ENCODE assay signal across 11 cellular contexts in genomic region chr14:61543946-61544345, GRCh38.
DNase-seq lines count a peak whose midpoint lies in the region; ATAC-seq and TF ChIP-seq lines count a peak whose summit lies in the region.
"Had no signal": no experiment of that assay in that cellular context is flagged by ENCODE, and none has a peak within 500 bp of the region (broad histone marks: within the 10 kb centered on the region; RNA-seq: fewer than 3 reads in every experiment).

No MANE protein-coding gene starts in this region.

- peaks cover 79% of the 10 kb centered on the region for H3K36me3 Mint-ChIP-seq in activated CD4-positive, alpha-beta T cell treated with anti-CD3 and anti-CD28 coated beads, Interleukin-2, amount 10 ng/mL, durations not matched to agents 7 days and 5 days (ENCODE audit: low read depth)
- H3K36me3 Mint-ChIP-seq in activated CD4-positive, alpha-beta T cell treated with anti-CD3 and anti-CD28 coated beads, Interleukin-2, amount 10 ng/mL, durations not matched to agents 24 days and 14 days (ENCODE audit: low read depth) = peaks cover 65% of the 10 kb centered on the region

- WGBS in adrenal gland, 4 donors = 86 to 94% (median 94%) methylated on average over 7 of the region's 7 CpGs
- WGBS in lung, 2 donors = 82 to 94% methylated on average over 7 of the region's 7 CpGs
- WGBS in testis, 2 donors = 83% methylated on average over 7 of the region's 7 CpGs

- DNase-seq in activated CD4-positive, alpha-beta T cell treated with anti-CD3 and anti-CD28 coated beads, Interleukin-2, amount 10 ng/mL, durations not matched to agents 7 days and 5 days = no peak
- DNase-seq in activated CD4-positive, alpha-beta T cell treated with anti-CD3 and anti-CD28 coated beads, Interleukin-2, amount 10 ng/mL, durations not matched to agents 24 days and 14 days = no peak
- no peak for DNase-seq in adrenal gland
- no peak for DNase-seq in lung (ENCODE audit: low spot score)
- DNase-seq in testis = no peak
- DNase-seq in NCI-H510A treated with DMSO at 0.1 percent for 48 hours (lab: John Stamatoyannopoulos, UW) = no peak
- DNase-seq in iPS-NIHi7 (ENCODE audit: extremely low spot score) = no peak
- DNase-seq: 8988T, NCI-H1092 treated with DMSO at 0.1 percent for 48 hours, T-helper 9 cell had no signal

- TF ChIP-seq CTCF in adrenal gland (IDR thresholded peaks at IDR 0.05) (no peak), lung (IDR thresholded peaks at IDR 0.05; ENCODE audit: control extremely low read depth, extremely low read depth) (no peak), testis (IDR thresholded peaks at IDR 0.05) (no peak)

- ATAC-seq in lung (ENCODE audit: insufficient read depth, low FRiP score) (no peak), HG03571 (IDR thresholded peaks at IDR 0.05; ENCODE audit: unreplicated experiment) (no peak)

- CTCF ChIA-PET in activated CD4-positive, alpha-beta T cell treated with anti-CD3 and anti-CD28 coated beads, Interleukin-2, amount 10 ng/mL, durations not matched to agents 7 days and 5 days (lab: Charles Lee) = interaction anchor here (1.2 to 1.3 kb wide), 2 partner anchors 13 to 15 kb away, joined by 4 to 5 read pairs; no protein-coding TSS in a partner anchor

- H3K4me1 Mint-ChIP-seq in activated CD4-positive, alpha-beta T cell treated with anti-CD3 and anti-CD28 coated beads, Interleukin-2, amount 10 ng/mL, durations not matched to agents 7 days and 5 days = peaks cover 12% of the 10 kb centered on the region
- H3K4me1 Mint-ChIP-seq in activated CD4-positive, alpha-beta T cell treated with anti-CD3 and anti-CD28 coated beads, Interleukin-2, amount 10 ng/mL, durations not matched to agents 24 days and 14 days = peaks cover 36% of the 10 kb centered on the region

- H3K4me3 ChIP-seq in adrenal gland = no peak overlapping the region
- no peak overlapping the region for H3K4me3 ChIP-seq in lung
- no peak overlapping the region for H3K4me3 ChIP-seq in testis

- POLR2A ChIA-PET in activated CD4-positive, alpha-beta T cell treated with anti-CD3 and anti-CD28 coated beads, Interleukin-2, amount 10 ng/mL, durations not matched to agents 7 days and 5 days (lab: Charles Lee) = no interaction called here

- H3K27me3 ChIP-seq in adrenal gland (no peaks in the 10 kb centered on the region), lung (ENCODE audit: control insufficient read depth, insufficient read depth) (no peaks in the 10 kb centered on the region), testis (no peaks in the 10 kb centered on the region)

- no peak overlapping the region for H3K4me3 Mint-ChIP-seq in activated CD4-positive, alpha-beta T cell treated with anti-CD3 and anti-CD28 coated beads, Interleukin-2, amount 10 ng/mL, durations not matched to agents 7 days and 5 days
- no peak overlapping the region for H3K4me3 Mint-ChIP-seq in activated CD4-positive, alpha-beta T cell treated with anti-CD3 and anti-CD28 coated beads, Interleukin-2, amount 10 ng/mL, durations not matched to agents 24 days and 14 days

- TF ChIP-seq POLR2A in adrenal gland (IDR thresholded peaks at IDR 0.05) (no peak), testis (IDR thresholded peaks at IDR 0.05) (no peak)

- no peaks in the 10 kb centered on the region for H3K9me3 Mint-ChIP-seq in activated CD4-positive, alpha-beta T cell treated with anti-CD3 and anti-CD28 coated beads, Interleukin-2, amount 10 ng/mL, durations not matched to agents 7 days and 5 days
- H3K9me3 Mint-ChIP-seq in activated CD4-positive, alpha-beta T cell treated with anti-CD3 and anti-CD28 coated beads, Interleukin-2, amount 10 ng/mL, durations not matched to agents 24 days and 14 days = no peaks in the 10 kb centered on the region

- no peaks in the 10 kb centered on the region for H3K27me3 Mint-ChIP-seq in activated CD4-positive, alpha-beta T cell treated with anti-CD3 and anti-CD28 coated beads, Interleukin-2, amount 10 ng/mL, durations not matched to agents 7 days and 5 days
- H3K27me3 Mint-ChIP-seq in activated CD4-positive, alpha-beta T cell treated with anti-CD3 and anti-CD28 coated beads, Interleukin-2, amount 10 ng/mL, durations not matched to agents 24 days and 14 days = no peaks in the 10 kb centered on the region

- H3K27ac ChIP-seq in adrenal gland (peak overlapping the region in 3 of 5 donors; percentile 75 to 85 (median 79)), lung (ENCODE audit: low read depth in 1 of 2, low read length in 1 of 2) (peak overlapping the region; percentile 18 to 85), testis (peak overlapping the region; percentile 71 to 82)

- no peaks in the 10 kb centered on the region for H3K9me3 ChIP-seq in adrenal gland (replicated peaks in 1 of 3)
- no peaks in the 10 kb centered on the region for H3K9me3 ChIP-seq in lung (ENCODE audit: control insufficient read depth in 2 of 2, insufficient read depth in 1 of 2, low read length in 1 of 2)
- H3K9me3 ChIP-seq in testis = no peaks in the 10 kb centered on the region

- peak overlapping the region; percentile 47 for H3K27ac Mint-ChIP-seq in activated CD4-positive, alpha-beta T cell treated with anti-CD3 and anti-CD28 coated beads, Interleukin-2, amount 10 ng/mL, durations not matched to agents 7 days and 5 days
- no peak overlapping the region for H3K27ac Mint-ChIP-seq in activated CD4-positive, alpha-beta T cell treated with anti-CD3 and anti-CD28 coated beads, Interleukin-2, amount 10 ng/mL, durations not matched to agents 24 days and 14 days

- intact Hi-C loops in activated CD4-positive, alpha-beta T cell treated with anti-CD3 and anti-CD28 coated beads, Interleukin-2, amount 10 ng/mL, durations not matched to agents 24 days and 14 days (cut with micrococcal nuclease) = no loop called here
- intact Hi-C loops in adrenal gland (cut with DNase I) (no loop called here), testis (cut with DNase I; ENCODE audit: low total_unique reads) (no loop called here)

- H3K4me1 ChIP-seq in adrenal gland (replicated peaks in 1 of 2) (peaks cover 22% of the 10 kb centered on the region in 2 donors), lung (ENCODE audit: control insufficient read depth in 2 of 2, insufficient read depth in 2 of 2, low read length in 2 of 2) (peaks cover 5 to 21% of the 10 kb centered on the region in 2 donors), testis (peaks cover 25% of the 10 kb centered on the region)

- H3K36me3 ChIP-seq in adrenal gland (replicated peaks in 1 of 2) (no peaks in the 10 kb centered on the region), lung (ENCODE audit: control insufficient read depth in 2 of 2, insufficient read depth in 2 of 2, low read length in 2 of 2) (peaks cover 0 to 15% of the 10 kb centered on the region in 2 donors), testis (ENCODE audit: low read depth, missing control alignments) (no peaks in the 10 kb centered on the region)
